ENCODE assay signal across 10 cellular contexts in the genomic region with DNA sequence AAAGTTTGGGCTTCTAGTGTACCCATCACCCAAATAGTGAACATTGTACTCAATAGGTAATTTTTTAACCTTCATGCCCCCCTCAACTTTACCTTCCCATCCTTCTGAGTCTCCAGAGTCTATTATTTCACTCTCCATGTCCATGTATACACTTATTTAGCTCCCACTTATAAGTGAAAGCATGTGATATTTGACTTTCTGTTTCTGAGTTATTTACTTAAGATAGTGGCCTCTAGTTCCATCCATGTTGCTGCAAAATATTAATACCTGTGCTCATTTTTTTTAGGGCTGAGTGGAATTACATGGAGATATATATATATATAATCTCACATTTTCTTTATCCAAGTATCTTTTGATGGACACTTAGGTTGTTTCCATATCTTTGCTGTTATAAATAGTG.
"Had no signal": no experiment of that assay in that cellular context is flagged by ENCODE, and none has a peak within 500 bp of the region (broad histone marks: within the 10 kb centered on the region; RNA-seq: fewer than 3 reads in every experiment).

No MANE protein-coding gene starts in this region.

- ATAC-seq: HCT116, HepG2 had no signal

- FAIRE-seq: HepG2 had no signal

- H3K4me3 Mint-ChIP-seq: HFFc6 had no signal

- H3K4me3 ChIP-seq: GM23248, HAP-1 had no signal

- H2AFZ ChIP-seq: GM23248 had no signal

- DNase-seq: GM23248, GOT3, H7, HFFc6, KBM-7 had no signal

- H3K27ac ChIP-seq: GM23248, HL-60 had no signal

- H3K36me3 ChIP-seq: HAP-1 had no signal

- H3K9ac ChIP-seq: GM23248 had no signal

- H3K27ac Mint-ChIP-seq: HFFc6, IgD-negative memory B cell had no signal
